ENCODE assay signal across 17 cellular contexts in the genomic region with DNA sequence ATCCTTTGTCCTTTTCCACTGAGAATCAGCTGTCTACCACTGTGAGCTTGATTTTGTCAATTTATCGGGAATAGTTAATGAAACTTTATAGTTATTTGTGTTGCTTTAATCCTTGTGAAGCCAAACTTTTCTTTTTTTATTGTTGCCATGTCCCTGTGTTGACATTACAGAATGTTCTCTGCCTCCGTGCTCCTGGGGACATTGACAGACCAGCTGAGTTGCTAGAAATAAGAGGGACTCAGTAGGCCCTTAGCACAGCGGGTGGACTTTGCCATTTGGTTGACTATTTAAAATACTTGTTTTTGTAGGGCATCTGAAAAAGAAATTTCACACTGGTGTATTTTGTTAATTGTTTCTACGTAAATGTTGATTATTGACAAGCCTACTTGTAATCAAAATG.
DNase-seq lines count a peak whose midpoint lies in the region; ATAC-seq, FAIRE-seq and TF ChIP-seq lines count a peak whose summit lies in the region.
"Had no signal": no experiment of that assay in that cellular context is flagged by ENCODE, and none has a peak within 500 bp of the region (broad histone marks: within the 10 kb centered on the region; RNA-seq: fewer than 3 reads in every experiment).

No MANE protein-coding gene starts in this region.

- no peak for TF ChIP-seq POLR2A in A549 (IDR thresholded peaks at IDR 0.05; ENCODE audit: low read length)

- H3K9me3 ChIP-seq in A549, result no peaks in the 10 kb centered on the region
- no peaks in the 10 kb centered on the region for H3K9me3 ChIP-seq in CD4-positive, alpha-beta T cell (ENCODE audit: control insufficient read depth, low read length)
- H3K9me3 ChIP-seq in lung (ENCODE audit: control insufficient read depth in 2 of 2, insufficient read depth in 1 of 2, low read length in 1 of 2), result no peaks in the 10 kb centered on the region

- H3K4me3 ChIP-seq in A549 (no peak overlapping the region), lung (no peak overlapping the region)

- no peaks in the 10 kb centered on the region for H3K36me3 Mint-ChIP-seq in CD4-positive, alpha-beta T cell (ENCODE audit: low read depth)
- no peaks in the 10 kb centered on the region for H3K36me3 Mint-ChIP-seq in endothelial cell (ENCODE audit: low read depth, unreplicated experiment)
- H3K36me3 Mint-ChIP-seq in activated naive CD4-positive, alpha-beta T cell treated with anti-CD3 and anti-CD28 coated beads, Interleukin-2, amount 50 U/mL, for 72 hours, result peaks cover 0 to 4% of the 10 kb centered on the region in 2 donors
- H3K36me3 Mint-ChIP-seq: CD4-positive, alpha-beta memory T cell; IgD-negative memory B cell had no signal

- peaks cover 17% of the 10 kb centered on the region for H3K4me1 Mint-ChIP-seq in CD4-positive, alpha-beta T cell (ENCODE audit: low read depth)
- H3K4me1 Mint-ChIP-seq in endothelial cell (ENCODE audit: unreplicated experiment), result peaks cover 55% of the 10 kb centered on the region

- no peak for TF ChIP-seq RAD21 in A549 (conservative IDR thresholded peaks at IDR 0.05 in 1 of 2, IDR thresholded peaks at IDR 0.05 in 1 of 2)

- no peak for FAIRE-seq in A549 (lab: Jason Lieb, UNC)
- FAIRE-seq: A204.1, H1, HTR-8/SVneo had no signal

- POLR2A ChIA-PET in A549 (lab: Yijun Ruan, JAX), result no interaction called here
- POLR2A ChIA-PET in CD4-positive, alpha-beta T cell (lab: Charles Lee), result no interaction called here

- no peaks in the 10 kb centered on the region for H3K9me3 Mint-ChIP-seq in CD4-positive, alpha-beta T cell
- H3K9me3 Mint-ChIP-seq in endothelial cell (ENCODE audit: unreplicated experiment), result no peaks in the 10 kb centered on the region
- H3K9me3 Mint-ChIP-seq in activated naive CD4-positive, alpha-beta T cell treated with anti-CD3 and anti-CD28 coated beads, Interleukin-2, amount 50 U/mL, for 72 hours, result no peaks in the 10 kb centered on the region
- H3K9me3 Mint-ChIP-seq: CD4-positive, alpha-beta memory T cell; H9; IgD-negative memory B cell had no signal

- WGBS in A549 (ENCODE audit: missing lambda C conversion rate), result 87% methylated on average over 4 of the region's 4 CpGs
- 93 to 97% methylated on average over 4 of the region's 4 CpGs for WGBS in lung, 2 donors

- peak overlapping the region; percentile 29 to 64; a peak in 3 of 6 replicates for H3K27ac ChIP-seq in A549
- no peak overlapping the region for H3K27ac ChIP-seq in CD4-positive, alpha-beta T cell (ENCODE audit: low read depth, low read length)
- no peak overlapping the region for H3K27ac ChIP-seq in lung (ENCODE audit: low read depth in 1 of 2, low read length in 1 of 2)
- H3K27ac ChIP-seq: C4-2B had no signal

- intact Hi-C loops in CD4-positive, alpha-beta T cell (cut with DNase I, micrococcal nuclease), result no loop called here

- CTCF ChIA-PET in A549 (lab: Yijun Ruan, JAX), result interaction anchor here (0.6 to 2.1 kb wide), 13 partner anchors 12 to 578 kb away, joined by 3 to 10 read pairs (median 3); no protein-coding TSS in a partner anchor
- CTCF ChIA-PET in CD4-positive, alpha-beta T cell (lab: Charles Lee), result no interaction called here

- no peaks in the 10 kb centered on the region for H3K27me3 ChIP-seq in CD4-positive, alpha-beta T cell (ENCODE audit: control insufficient read depth, insufficient read depth, low read length)
- H3K27me3 ChIP-seq in lung (ENCODE audit: control insufficient read depth, insufficient read depth), result no peaks in the 10 kb centered on the region

- no peak for DNase-seq in A549 (ENCODE audit: low read depth in 1 of 2, low spot score in 1 of 2)
- no peak for DNase-seq in CD4-positive, alpha-beta T cell
- no peak for DNase-seq in endothelial cell (ENCODE audit: low spot score)
- DNase-seq in lung (ENCODE audit: low spot score), result peak; percentile 5
- no peak for DNase-seq in mucosa of gallbladder (ENCODE audit: low spot score)
- no peak for DNase-seq in activated naive CD4-positive, alpha-beta T cell treated with anti-CD3 and anti-CD28 coated beads, Interleukin-2, amount 50 U/mL, for 72 hours (ENCODE audit: low spot score in 2 of 2)
- no peak for DNase-seq in nucleus accumbens (lab: John Stamatoyannopoulos, UW)
- DNase-seq: AML-193; CD4-positive, alpha-beta memory T cell; DMS79 treated with DMSO at 0.1 percent for 48 hours; GF-D8; H9 had no signal

- no peak overlapping the region for H3K27ac Mint-ChIP-seq in CD4-positive, alpha-beta T cell
- H3K27ac Mint-ChIP-seq in endothelial cell (ENCODE audit: unreplicated experiment), result peak overlapping the region; percentile 67
- no peak overlapping the region for H3K27ac Mint-ChIP-seq in activated naive CD4-positive, alpha-beta T cell treated with anti-CD3 and anti-CD28 coated beads, Interleukin-2, amount 50 U/mL, for 72 hours
- H3K27ac Mint-ChIP-seq: CD4-positive, alpha-beta memory T cell; H9; IgD-negative memory B cell had no signal

- H3K4me2 ChIP-seq in A549, result no peak overlapping the region

- ATAC-seq in A549 (no peak), lung (ENCODE audit: insufficient read depth, low FRiP score) (no peak)
- ATAC-seq in CD4-positive, alpha-beta T cell (ENCODE audit: poor library complexity), result no peak
- ATAC-seq in activated naive CD4-positive, alpha-beta T cell treated with anti-CD3 and anti-CD28 coated beads, Interleukin-2, amount 50 U/mL, for 72 hours, result no peak

- no peaks in the 10 kb centered on the region for H3K36me3 ChIP-seq in lung (ENCODE audit: control insufficient read depth in 2 of 2, insufficient read depth in 2 of 2, low read length in 2 of 2)

- H3K27me3 Mint-ChIP-seq in CD4-positive, alpha-beta T cell, result no peaks in the 10 kb centered on the region
- peaks cover 11% of the 10 kb centered on the region for H3K27me3 Mint-ChIP-seq in endothelial cell (ENCODE audit: unreplicated experiment)
- H3K27me3 Mint-ChIP-seq: CD4-positive, alpha-beta memory T cell had no signal

- no peak for TF ChIP-seq EP300 in A549 (IDR thresholded peaks at IDR 0.05)

- TF ChIP-seq CTCF in A549 (IDR thresholded peaks at IDR 0.05), result no peak
- TF ChIP-seq CTCF in CD4-positive, alpha-beta T cell (IDR thresholded peaks at IDR 0.05), result no peak
- TF ChIP-seq CTCF in endothelial cell (IDR thresholded peaks at IDR 0.05; ENCODE audit: unreplicated experiment), result no peak
- TF ChIP-seq CTCF in lung (IDR thresholded peaks at IDR 0.05; ENCODE audit: control extremely low read depth, extremely low read depth), result no peak

- peak overlapping the region; percentile 25 for H3K4me3 Mint-ChIP-seq in CD4-positive, alpha-beta T cell
- no peak overlapping the region for H3K4me3 Mint-ChIP-seq in endothelial cell (ENCODE audit: unreplicated experiment)
- H3K4me3 Mint-ChIP-seq: H9, IgD-negative memory B cell had no signal

- H3K4me1 ChIP-seq in A549, result peaks cover 23% of the 10 kb centered on the region
- peaks cover 0 to 7% of the 10 kb centered on the region in 2 donors for H3K4me1 ChIP-seq in lung (ENCODE audit: control insufficient read depth in 2 of 2, insufficient read depth in 2 of 2, low read length in 2 of 2)

TF ChIP-seq in A549, 52 proteins besides CTCF, POLR2A, EP300 and RAD21:
- TF ChIP-seq NPAS2 (CRISPR knock-in tag; IDR thresholded peaks at IDR 0.05; ENCODE audit: borderline replicate concordance), result no peak
- TF ChIP-seq NR3C1 (IDR thresholded peaks at IDR 0.05), result no peak
- TF ChIP-seq CHD2 (IDR thresholded peaks at IDR 0.05; ENCODE audit: low read length, partially characterized antibody), result no peak

Comparison
In these comparisons a context has a peak if more than half of its experiments do, and no peak if none do; other contexts are left out.
1. H3K27ac ChIP-seq: peak in A549 (2 of 2); none in CD4-positive, alpha-beta T cell (single experiment) and lung (0 of 2).